In genomic region chr12:29320295-29321090, GRCh38 we compare ENCODE assay signal across 18 cellular contexts.
DNase-seq lines count a peak whose midpoint lies in the region; ATAC-seq and TF ChIP-seq lines count a peak whose summit lies in the region.
"Had no signal": no experiment of that assay in that cellular context is flagged by ENCODE, and none has a peak within 500 bp of the region (broad histone marks: within the 10 kb centered on the region; RNA-seq: fewer than 3 reads in every experiment).

No MANE protein-coding gene starts in this region.

- no peak for ATAC-seq in GM19395 (IDR thresholded peaks at IDR 0.05; ENCODE audit: unreplicated experiment)
- ATAC-seq: naive thymus-derived CD4-positive, alpha-beta T cell had no signal

- H3K4me3 ChIP-seq in AG04449 (ENCODE audit: low read depth, low read length) (no peak overlapping the region), astrocyte of the spinal cord (ENCODE audit: low read depth, low read length) (no peak overlapping the region)
- H3K4me3 ChIP-seq: Peyer's patch, spleen, transverse colon had no signal

- in situ Hi-C loops in astrocyte of the spinal cord (cut with HindIII; ENCODE audit: low sequenced_read_pairs), result no loop called here

- CTCF ChIA-PET in AG04449 (lab: Yijun Ruan, JAX), result interaction anchor here (1.2 to 1.8 kb wide), 4 partner anchors 10 to 248 kb away, joined by 3 to 8 read pairs (median 4); no protein-coding TSS in a partner anchor

- TF ChIP-seq CTCF in AG04449 (IDR thresholded peaks at IDR 0.05; ENCODE audit: insufficient read depth, low read length, missing control alignments) (no peak), astrocyte of the spinal cord (IDR thresholded peaks at IDR 0.05; ENCODE audit: low read depth, low read length) (no peak)

- POLR2A ChIA-PET in AG04449 (lab: Yijun Ruan, JAX), result no interaction called here

- peak; percentile 82 for DNase-seq in AG04449 (ENCODE audit: low read depth, low spot score)
- peak; percentile 75 for DNase-seq in HS-5 (ENCODE audit: low read depth)
- peak; percentile 89 for DNase-seq in astrocyte of the spinal cord (ENCODE audit: low read depth, low spot score)
- DNase-seq in iris pigment epithelial cell (ENCODE audit: low read depth), result peak; percentile 94
- DNase-seq in SW 1271 (lab: John Stamatoyannopoulos, UW), result no peak
- no peak for DNase-seq in GF-D8 (lab: John Stamatoyannopoulos, UW)
- no peak for DNase-seq in middle frontal gyrus (ENCODE audit: extremely low spot score, low spot score)
- DNase-seq: activated CD8-positive, alpha-beta memory T cell treated with anti-CD3 and anti-CD28 coated beads, Interleukin-2, amount 50 U/mL, for 4 hours; AML-193; amygdala; endodermal cell; naive thymus-derived CD4-positive, alpha-beta T cell; NCI-H1092 treated with DMSO at 0.1 percent for 48 hours; NCI-H446 treated with DMSO at 0.1 percent for 48 hours; spleen; transverse colon had no signal

Comparison
In these comparisons a context has a peak if more than half of its experiments do, and no peak if none do; other contexts are left out.
1. DNase-seq: peak in AG04449 (single experiment), HS-5 (single experiment), astrocyte of the spinal cord (single experiment) and iris pigment epithelial cell (single experiment); none in SW 1271 (0 of 2), GF-D8 (single experiment) and middle frontal gyrus (single experiment).